1 cellular context compared by ENCODE assay signal in the genomic region with DNA sequence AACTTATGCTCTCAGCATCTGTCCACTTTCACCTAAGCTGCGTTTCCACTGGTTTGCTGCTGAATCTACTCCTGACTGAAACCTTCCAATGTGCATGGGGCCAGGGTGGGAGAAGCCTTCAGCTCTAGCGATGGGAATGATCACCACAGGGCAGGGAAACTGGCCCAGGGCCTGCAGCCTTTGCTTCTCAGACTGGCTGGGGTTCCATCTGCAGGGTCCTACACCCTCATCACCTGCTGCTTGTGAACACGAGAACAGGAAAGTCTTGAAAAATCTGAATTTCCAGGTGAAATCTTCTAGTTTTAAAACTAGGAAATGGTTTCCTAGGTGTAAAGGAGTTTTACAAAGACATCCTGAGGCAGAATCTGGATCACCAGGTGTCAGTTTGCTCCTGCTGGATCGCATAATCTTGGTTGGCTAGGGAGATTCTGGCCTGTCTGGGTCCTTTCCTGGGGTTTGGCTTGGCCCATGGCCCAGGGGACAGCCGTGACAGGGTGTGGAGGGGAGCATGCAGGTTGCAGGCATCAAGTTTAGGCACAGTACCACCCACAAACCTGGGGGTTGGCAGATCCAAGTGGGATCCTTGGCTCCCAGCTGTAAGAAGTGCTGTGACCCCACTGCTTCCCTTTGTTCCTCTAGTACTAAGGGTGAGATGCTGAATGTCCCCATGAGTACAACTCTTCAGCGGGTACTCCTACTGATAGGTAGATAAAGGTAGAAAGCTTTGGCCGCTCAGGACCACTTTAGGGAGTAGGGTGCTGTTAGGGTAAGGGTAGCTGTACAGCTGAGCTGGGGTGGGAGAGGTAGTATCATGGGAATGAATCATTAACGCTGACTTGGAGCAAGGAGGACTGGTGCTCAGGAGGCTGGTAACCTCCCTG.
TF ChIP-seq lines count a peak whose summit lies in the region.

No MANE protein-coding gene starts in this region.

TF ChIP-seq in IMR-90, 13 proteins besides CTCF, POLR2A, EP300 and RAD21:
- TF ChIP-seq RCOR1 (IDR thresholded peaks at IDR 0.05; ENCODE audit: insufficient replicate concordance, low read length) = no peak
- no peak for TF ChIP-seq NFE2L2 (IDR thresholded peaks at IDR 0.05; ENCODE audit: low read depth, low read length)
- no peak for TF ChIP-seq FOS (IDR thresholded peaks at IDR 0.05; ENCODE audit: low read depth, low read length)
- TF ChIP-seq MXI1 (IDR thresholded peaks at IDR 0.05; ENCODE audit: borderline replicate concordance, low read depth, low read length) = no peak
- TF ChIP-seq, protein P1, sequence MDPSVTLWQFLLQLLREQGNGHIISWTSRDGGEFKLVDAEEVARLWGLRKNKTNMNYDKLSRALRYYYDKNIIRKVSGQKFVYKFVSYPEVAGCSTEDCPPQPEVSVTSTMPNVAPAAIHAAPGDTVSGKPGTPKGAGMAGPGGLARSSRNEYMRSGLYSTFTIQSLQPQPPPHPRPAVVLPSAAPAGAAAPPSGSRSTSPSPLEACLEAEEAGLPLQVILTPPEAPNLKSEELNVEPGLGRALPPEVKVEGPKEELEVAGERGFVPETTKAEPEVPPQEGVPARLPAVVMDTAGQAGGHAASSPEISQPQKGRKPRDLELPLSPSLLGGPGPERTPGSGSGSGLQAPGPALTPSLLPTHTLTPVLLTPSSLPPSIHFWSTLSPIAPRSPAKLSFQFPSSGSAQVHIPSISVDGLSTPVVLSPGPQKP (IDR thresholded peaks at IDR 0.05; ENCODE audit: borderline replicate concordance, low read depth, low read length) = no peak
- no peak for TF ChIP-seq CHD1 (IDR thresholded peaks at IDR 0.05; ENCODE audit: low read depth, low read length)
- TF ChIP-seq RFX5 (IDR thresholded peaks at IDR 0.05; ENCODE audit: low read depth, low read length) = no peak
- TF ChIP-seq BHLHE40 (IDR thresholded peaks at IDR 0.05; ENCODE audit: low read depth, low read length) = no peak
- TF ChIP-seq MAZ (IDR thresholded peaks at IDR 0.05; ENCODE audit: borderline replicate concordance, low read depth, low read length) = no peak
- TF ChIP-seq SMC3 (IDR thresholded peaks at IDR 0.05; ENCODE audit: low read depth, low read length) = no peak
- TF ChIP-seq, protein P2, sequence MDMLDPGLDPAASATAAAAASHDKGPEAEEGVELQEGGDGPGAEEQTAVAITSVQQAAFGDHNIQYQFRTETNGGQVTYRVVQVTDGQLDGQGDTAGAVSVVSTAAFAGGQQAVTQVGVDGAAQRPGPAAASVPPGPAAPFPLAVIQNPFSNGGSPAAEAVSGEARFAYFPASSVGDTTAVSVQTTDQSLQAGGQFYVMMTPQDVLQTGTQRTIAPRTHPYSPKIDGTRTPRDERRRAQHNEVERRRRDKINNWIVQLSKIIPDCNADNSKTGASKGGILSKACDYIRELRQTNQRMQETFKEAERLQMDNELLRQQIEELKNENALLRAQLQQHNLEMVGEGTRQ (IDR thresholded peaks at IDR 0.05; ENCODE audit: low read depth, low read length) = no peak
- TF ChIP-seq CEBPB (IDR thresholded peaks at IDR 0.05; ENCODE audit: low read depth, low read length) = no peak
- no peak for TF ChIP-seq MAFK (IDR thresholded peaks at IDR 0.05; ENCODE audit: low read depth, low read length)
